Comparison of ENCODE assay signal across 8 cellular contexts in genomic region chr14:106277503-106277902, GRCh38.
A peak's percentile ranks its signal among the peaks of the same experiment; 100 is the strongest.
DNase-seq lines count a peak whose midpoint lies in the region; ATAC-seq, FAIRE-seq and TF ChIP-seq lines count a peak whose summit lies in the region.

No MANE protein-coding gene starts in this region.

- H3K4me3 ChIP-seq in LNCaP clone FGC (ENCODE audit: low read depth, low read length) (no peak overlapping the region), pancreas (no peak overlapping the region)

- TF ChIP-seq CTCF in LNCaP clone FGC (IDR thresholded peaks at IDR 0.05; ENCODE audit: control insufficient read depth, extremely low read depth, insufficient read depth) (peak; percentile 74), pancreas (IDR thresholded peaks at IDR 0.05) (peak; percentile 2 to 44 (median 37))

- no peak for ATAC-seq in activated T-cell treated with anti-CD3 and anti-CD28 coated beads, Interleukin-2, amount 50 U/mL, for 72 hours (replicated peaks in 1 of 2)
- peak in 1 of 4 donors; percentile 59 for ATAC-seq in pancreas
- no peak for ATAC-seq in HG02588 (IDR thresholded peaks at IDR 0.05; ENCODE audit: unreplicated experiment)
- no peak for ATAC-seq in GM18907 (IDR thresholded peaks at IDR 0.05; ENCODE audit: unreplicated experiment)

- H3K27me3 ChIP-seq in pancreas = peaks cover 0 to 11% (median 0%) of the 10 kb centered on the region in 4 donors

- H3K4me1 ChIP-seq in pancreas = no peaks in the 10 kb centered on the region

- intact Hi-C loops in pancreas (cut with DNase I) = no loop called here

- no peaks in the 10 kb centered on the region for H3K9me3 Mint-ChIP-seq in activated T-cell treated with anti-CD3 and anti-CD28 coated beads, Interleukin-2, amount 50 U/mL, for 72 hours

- no peaks in the 10 kb centered on the region for H3K36me3 ChIP-seq in pancreas

- peak; percentile 24 for DNase-seq in NCI-H1436 (lab: John Stamatoyannopoulos, UW)
- no peak for DNase-seq in NCI-H1436 treated with DMSO at 0.1 percent for 48 hours (lab: John Stamatoyannopoulos, UW)
- DNase-seq in LNCaP clone FGC (ENCODE audit: low read depth) = no peak
- DNase-seq in activated T-cell treated with anti-CD3 and anti-CD28 coated beads, Interleukin-2, amount 50 U/mL, for 72 hours = peak; percentile 35 to 56
- peak in 2 of 6 donors; percentile 16 to 69 for DNase-seq in pancreas
- DNase-seq in SHP77 treated with DMSO at 0.1 percent for 48 hours (lab: John Stamatoyannopoulos, UW) = no peak

- no peak overlapping the region for H3K27ac Mint-ChIP-seq in activated T-cell treated with anti-CD3 and anti-CD28 coated beads, Interleukin-2, amount 50 U/mL, for 72 hours

- H3K4me3 Mint-ChIP-seq in activated T-cell treated with anti-CD3 and anti-CD28 coated beads, Interleukin-2, amount 50 U/mL, for 72 hours = no peak overlapping the region

- no peaks in the 10 kb centered on the region for H3K9me3 ChIP-seq in pancreas

- H3K4me1 Mint-ChIP-seq in activated T-cell treated with anti-CD3 and anti-CD28 coated beads, Interleukin-2, amount 50 U/mL, for 72 hours (ENCODE audit: low read depth) = peaks cover 18% of the 10 kb centered on the region

- H3K27me3 Mint-ChIP-seq in activated T-cell treated with anti-CD3 and anti-CD28 coated beads, Interleukin-2, amount 50 U/mL, for 72 hours (ENCODE audit: low read depth) = peaks cover 19% of the 10 kb centered on the region

- WGBS in pancreas, 2 donors = 26 to 29% methylated on average over 3 of the region's 3 CpGs

- no peaks in the 10 kb centered on the region for H3K36me3 Mint-ChIP-seq in activated T-cell treated with anti-CD3 and anti-CD28 coated beads, Interleukin-2, amount 50 U/mL, for 72 hours (ENCODE audit: insufficient read depth in 2 of 2)

- no peak overlapping the region for H3K27ac ChIP-seq in pancreas

- no peak for FAIRE-seq in pancreas (lab: Jason Lieb, UNC)

Comparison
In these comparisons a context has a peak if more than half of its experiments do, and no peak if none do; other contexts are left out.
1. DNase-seq: peak in NCI-H1436 (single experiment) and activated T-cell treated with anti-CD3 and anti-CD28 coated beads, Interleukin-2, amount 50 U/mL, for 72 hours (2 of 2); none in NCI-H1436 treated with DMSO at 0.1 percent for 48 hours (single experiment), LNCaP clone FGC (single experiment) and SHP77 treated with DMSO at 0.1 percent for 48 hours (single experiment).